In the genomic region with DNA sequence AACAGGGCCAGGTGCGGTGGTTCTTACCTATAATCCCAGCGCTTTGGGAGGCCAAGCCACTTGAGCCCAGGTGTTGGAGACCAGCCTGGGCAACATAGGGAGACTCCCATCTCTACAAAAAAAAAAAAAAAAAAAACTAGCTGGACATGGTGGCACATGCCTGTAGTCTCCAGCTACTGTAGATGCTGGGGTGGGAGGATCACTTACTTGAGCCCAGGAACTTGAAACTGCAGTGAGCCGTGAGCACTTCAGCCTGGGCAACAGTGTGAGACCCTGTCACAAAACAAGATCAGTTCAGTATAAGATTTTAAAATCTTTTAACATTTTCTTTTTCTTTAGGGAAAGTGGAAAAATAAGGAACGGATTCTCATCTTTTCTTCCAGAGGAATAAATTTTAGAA, we compare ENCODE assay signal across 20 cellular contexts.
DNase-seq lines count a peak whose midpoint lies in the region; TF ChIP-seq lines count a peak whose summit lies in the region.
"Had no signal": no experiment of that assay in that cellular context is flagged by ENCODE, and none has a peak within 500 bp of the region (broad histone marks: within the 10 kb centered on the region; RNA-seq: fewer than 3 reads in every experiment).

No MANE protein-coding gene starts in this region.

- peaks cover 70% of the 10 kb centered on the region for H3K79me2 ChIP-seq in OCI-LY1 (ENCODE audit: insufficient read depth, low read length)

- H3F3A ChIP-seq in OCI-LY1 (ENCODE audit: insufficient read depth, low read length), result no peaks in the 10 kb centered on the region

- DNase-seq in DMS53 (lab: John Stamatoyannopoulos, UW) (peak; percentile 89), foreskin melanocyte (no peak), NCI-H2107 (lab: John Stamatoyannopoulos, UW) (no peak)
- no peak for DNase-seq in effector CD4-positive, alpha-beta T cell
- DNase-seq: adrenal gland; CD4-positive, alpha-beta memory T cell; GF-D8; hypothalamus; IMR-90; left ventricle myocardium superior; NCI-H1694; NCI-H82; stimulated activated CD4-positive, alpha-beta T cell treated with anti-CD3 and anti-CD28 coated beads, Interleukin-4, amount 100 ng/mL, for 4 hours; uterus had no signal

- H3K27me3 ChIP-seq in BLaER1 (no peaks in the 10 kb centered on the region), OCI-LY1 (ENCODE audit: insufficient read depth, low read length) (no peaks in the 10 kb centered on the region), iPS-20b (ENCODE audit: insufficient read depth, low read length) (no peaks in the 10 kb centered on the region)
- H3K27me3 ChIP-seq: adrenal gland, esophagus muscularis mucosa, uterus had no signal

- no peak overlapping the region for H3K9ac ChIP-seq in BLaER1
- peak overlapping the region; percentile 27; the same call in 1 of the 2 replicates for H3K9ac ChIP-seq in OCI-LY1 (ENCODE audit: low read length)
- no peak overlapping the region for H3K9ac ChIP-seq in iPS-20b (ENCODE audit: low read depth, low read length)

- H3K4me3 ChIP-seq in BLaER1 (no peak overlapping the region), OCI-LY1 (ENCODE audit: low read depth, low read length, poor library complexity, severe bottlenecking) (peak overlapping the region; percentile 84), iPS-20b (ENCODE audit: low read length) (peak overlapping the region; percentile 40; the same call in 1 of the 2 replicates)
- H3K4me3 ChIP-seq: adrenal gland, esophagus muscularis mucosa, uterus had no signal

- H3K4me2 ChIP-seq in BLaER1, result peak overlapping the region; percentile 95
- peak overlapping the region; percentile 76 for H3K4me2 ChIP-seq in OCI-LY1 (ENCODE audit: low read length)

- H4K20me1 ChIP-seq in BLaER1, result peaks cover 45% of the 10 kb centered on the region
- no peaks in the 10 kb centered on the region for H4K20me1 ChIP-seq in OCI-LY1 (ENCODE audit: insufficient read depth, low read length)

- H3K4me1 ChIP-seq in BLaER1 (peaks cover 37% of the 10 kb centered on the region), OCI-LY1 (ENCODE audit: insufficient read depth, low read length, severe bottlenecking) (peaks cover 32% of the 10 kb centered on the region), iPS-20b (ENCODE audit: insufficient read depth, low read length) (peaks cover 9% of the 10 kb centered on the region)

- H3K9me3 ChIP-seq in BLaER1 (no peaks in the 10 kb centered on the region), OCI-LY1 (ENCODE audit: low read length) (no peaks in the 10 kb centered on the region), iPS-20b (ENCODE audit: insufficient read depth, low read depth, low read length) (no peaks in the 10 kb centered on the region)
- H3K9me3 ChIP-seq: adrenal gland, esophagus muscularis mucosa, uterus had no signal

- H2AFZ ChIP-seq in OCI-LY1 (ENCODE audit: low read length), result no peak overlapping the region

- H3K9me2 ChIP-seq in OCI-LY1 (ENCODE audit: low read depth, low read length), result no peaks in the 10 kb centered on the region

- H3K27ac ChIP-seq in BLaER1 (no peak overlapping the region), OCI-LY1 (ENCODE audit: low read depth, low read length, poor library complexity, severe bottlenecking) (no peak overlapping the region), iPS-20b (ENCODE audit: low read length) (no peak overlapping the region)
- H3K27ac ChIP-seq: adrenal gland, esophagus muscularis mucosa, SK-N-MC, uterus, VCaP had no signal

- no peak for TF ChIP-seq CTCF in OCI-LY1 (IDR thresholded peaks at IDR 0.05; ENCODE audit: low read length)

- peaks cover 54% of the 10 kb centered on the region for H3K36me3 ChIP-seq in BLaER1
- peaks cover 58% of the 10 kb centered on the region for H3K36me3 ChIP-seq in OCI-LY1 (ENCODE audit: insufficient read depth, low read length)
- H3K36me3 ChIP-seq in iPS-20b (ENCODE audit: insufficient read depth, low read depth, low read length), result peaks cover 63% of the 10 kb centered on the region
- H3K36me3 ChIP-seq: uterus had no signal
